Comparison of ENCODE assay signal across 12 cellular contexts in the genomic region with DNA sequence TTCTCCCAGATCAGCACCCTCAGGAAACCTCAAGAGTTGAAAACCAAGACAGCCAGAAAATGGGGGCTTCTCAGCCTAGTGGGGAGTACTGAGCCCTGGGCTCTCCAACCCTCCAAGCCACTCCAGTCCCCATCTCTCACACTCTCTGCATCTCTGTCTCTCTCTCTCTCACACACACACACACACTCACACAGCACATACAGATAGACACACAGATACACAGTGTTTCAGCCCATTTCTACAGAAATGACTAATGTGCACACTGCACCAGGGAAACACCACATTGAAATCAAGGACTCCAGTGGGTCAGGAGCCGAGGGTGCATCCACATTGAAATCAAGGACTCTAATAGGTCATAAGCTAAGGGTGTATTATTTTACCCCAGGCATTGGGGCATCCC.
"Had no signal": no experiment of that assay in that cellular context is flagged by ENCODE, and none has a peak within 500 bp of the region (broad histone marks: within the 10 kb centered on the region; RNA-seq: fewer than 3 reads in every experiment).

No MANE protein-coding gene starts in this region.

- H3K4me3 ChIP-seq: gastroesophageal sphincter, SK-N-MC had no signal

- H3K36me3 ChIP-seq: gastroesophageal sphincter had no signal

- H3K9me3 ChIP-seq: gastroesophageal sphincter had no signal

- H3K27ac ChIP-seq: gastroesophageal sphincter, parathyroid adenoma, SK-N-MC, VCaP had no signal

- DNase-seq: activated CD8-positive, alpha-beta memory T cell treated with anti-CD3 and anti-CD28 coated beads, Interleukin-2, amount 50 U/mL, for 48 hours; erythroblast; mammary epithelial cell; stimulated activated CD4-positive, alpha-beta T cell treated with anti-CD3 and anti-CD28 coated beads, Interleukin-1b, Interleukin-23, amount 100 ng/mL, for 48 hours; substantia nigra; T1000; trophoblast cell had no signal

- H3K4me1 ChIP-seq: gastroesophageal sphincter, parathyroid adenoma had no signal

- H3K79me2 ChIP-seq: parathyroid adenoma had no signal

- ATAC-seq: left lobe of liver had no signal

- H2AFZ ChIP-seq: parathyroid adenoma had no signal
